ENCODE assay signal across 8 cellular contexts in genomic region chr17:35849469-35850348, GRCh38. TPM values are rescaled to one million over a fixed set of nuclear protein-coding genes. Genes with fewer than 3 reads are reported as not detected.
A peak's percentile ranks its signal among the peaks of the same experiment; 100 is the strongest.
DNase-seq lines count a peak whose midpoint lies in the region; ATAC-seq lines count a peak whose summit lies in the region.

No MANE protein-coding gene starts in this region.

- no peak overlapping the region for H3K27ac ChIP-seq in Karpas-422 (ENCODE audit: low read length)

- H2AFZ ChIP-seq in Karpas-422 (ENCODE audit: low read length): no peak overlapping the region

- H3K4me3 ChIP-seq in Karpas-422 (ENCODE audit: low read length): no peak overlapping the region

- no peaks in the 10 kb centered on the region for H3K9me2 ChIP-seq in Karpas-422 (replicated peaks; ENCODE audit: insufficient read depth, low read length)

- no peaks in the 10 kb centered on the region for H4K20me1 ChIP-seq in Karpas-422 (ENCODE audit: insufficient read depth, low read depth, low read length)

- intact Hi-C loops in head of caudate nucleus (cut with DNase I): no loop called here

- H3K79me2 ChIP-seq in Karpas-422 (ENCODE audit: low read length): peaks cover 6% of the 10 kb centered on the region

- no peak overlapping the region for H3K9ac ChIP-seq in Karpas-422 (ENCODE audit: low read length)

- DNase-seq in DMS79 (lab: John Stamatoyannopoulos, UW) (peak; percentile 54), Karpas-422 (peak; percentile 86), RPMI8226 (peak; percentile 69), head of caudate nucleus (peak in 35 of 42 donors; percentile 24 to 84 (median 61)), retina (peak; percentile 51)
- DNase-seq in activated naive CD4-positive, alpha-beta T cell treated with Interleukin-2 at 50 U/mL for 16 hours: peak; percentile 54

- H3K9me3 ChIP-seq in Karpas-422 (ENCODE audit: low read length): no peaks in the 10 kb centered on the region

- H3K27me3 ChIP-seq in Karpas-422 (ENCODE audit: low read length): no peaks in the 10 kb centered on the region

- no peak for ATAC-seq in HG03108 (IDR thresholded peaks at IDR 0.05; ENCODE audit: unreplicated experiment)
- ATAC-seq in GM18502 (IDR thresholded peaks at IDR 0.05; ENCODE audit: poor library complexity, unreplicated experiment): no peak

- H3K4me2 ChIP-seq in Karpas-422 (ENCODE audit: low read depth, low read length, poor library complexity, severe bottlenecking): no peak overlapping the region

- H3K36me3 ChIP-seq in Karpas-422 (ENCODE audit: insufficient read depth, low read length): peaks cover 23% of the 10 kb centered on the region; the same call in 1 of the 2 replicates

- no peaks in the 10 kb centered on the region for H3K4me1 ChIP-seq in Karpas-422 (ENCODE audit: low read length)

RNA-seq across cellular contexts. Expression of gene HEATR9, which starts 19.0 kb away (rescaled TPM):
- not detected in 2 replicates for total RNA-seq in Karpas-422 (2014; rRNA removed; shearing (Covaris generic); ENCODE audit: low replicate concordance)

RNA-seq across cellular contexts. Expression of gene CCL5, which starts 30.5 kb away (rescaled TPM):
- not detected in 2 replicates for total RNA-seq in Karpas-422 (2014; rRNA removed; shearing (Covaris generic); ENCODE audit: low replicate concordance)

RNA-seq across cellular contexts. Expression of gene TAF15, which starts 40.4 kb away (rescaled TPM):
- total RNA-seq in Karpas-422 (2014; rRNA removed; shearing (Covaris generic); ENCODE audit: low replicate concordance): 67.2 and 90.7 TPM in 2 replicates

RNA-seq across cellular contexts. Expression of gene MMP28, which starts 54.3 kb away (rescaled TPM):
- not detected in 2 replicates for total RNA-seq in Karpas-422 (2014; rRNA removed; shearing (Covaris generic); ENCODE audit: low replicate concordance)
